In the genomic region with DNA sequence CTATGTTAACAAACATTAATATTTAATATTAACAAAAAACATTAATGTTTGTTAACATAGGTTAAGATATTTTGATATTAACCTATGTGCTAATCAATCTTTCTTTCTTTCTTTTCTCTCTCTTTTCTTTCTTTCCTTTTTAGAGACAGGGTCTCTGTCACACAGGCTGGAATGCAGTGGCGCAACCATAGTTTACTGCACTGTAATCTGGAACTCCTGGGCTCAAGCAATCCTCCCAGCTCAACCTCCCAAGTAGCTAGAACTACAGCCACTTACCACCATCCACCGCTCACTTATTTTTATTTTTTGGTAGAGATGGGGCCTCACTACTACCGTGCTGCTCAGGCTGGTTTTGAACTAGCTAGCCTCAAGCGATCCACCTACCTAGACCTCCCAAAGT, we compare ENCODE assay signal across 1 cellular context.
TF ChIP-seq lines count a peak whose summit lies in the region.

No MANE protein-coding gene starts in this region.

TF ChIP-seq in K562, 482 proteins besides CTCF, POLR2A, EP300 and RAD21 (continued from another document):
- TF ChIP-seq ETS2 (tag; IDR thresholded peaks at IDR 0.05; ENCODE audit: borderline replicate concordance, poor library complexity, severe bottlenecking) = no peak
- TF ChIP-seq PTRF (tag; IDR thresholded peaks at IDR 0.05) = no peak
- no peak for TF ChIP-seq HMG20B (CRISPR knock-in tag; IDR thresholded peaks at IDR 0.05)
- no peak for TF ChIP-seq CEBPG (CRISPR knock-in tag; IDR thresholded peaks at IDR 0.05)
- TF ChIP-seq CEBPG (tag; conservative IDR thresholded peaks at IDR 0.05 in 1 of 2, IDR thresholded peaks at IDR 0.05 in 1 of 2) = 0 out of 4 replicates have a peak, but pooled peaks of 1 of the 2 experiments have one; percentile 12
- TF ChIP-seq SMARCB1 (IDR thresholded peaks at IDR 0.05; ENCODE audit: insufficient read length, low read depth) = no peak
- TF ChIP-seq NFYB (IDR thresholded peaks at IDR 0.05; ENCODE audit: extremely low read depth, insufficient read length) = no peak
- no peak for TF ChIP-seq ATF1 (CRISPR knock-in tag; IDR thresholded peaks at IDR 0.05)
- no peak for TF ChIP-seq ATF1 (tag; IDR thresholded peaks at IDR 0.05)
- no peak for TF ChIP-seq ZBTB2 (IDR thresholded peaks at IDR 0.05)
- no peak for TF ChIP-seq HES1 (IDR thresholded peaks at IDR 0.05; ENCODE audit: low read depth)
- TF ChIP-seq TRIM28 (IDR thresholded peaks at IDR 0.05) = no peak
- TF ChIP-seq U2AF1 (optimal IDR thresholded peaks at IDR 0.05; ENCODE audit: low read depth, low read length) = peak; percentile 16
- no peak for TF ChIP-seq MBD2 (IDR thresholded peaks at IDR 0.05; ENCODE audit: borderline replicate concordance, low read depth)
- TF ChIP-seq TEAD1 (CRISPR knock-in tag; IDR thresholded peaks at IDR 0.05) = no peak
- no peak for TF ChIP-seq ZNF12 (CRISPR knock-in tag; IDR thresholded peaks at IDR 0.05)
- no peak for TF ChIP-seq GABPB2 (CRISPR knock-in tag; conservative IDR thresholded peaks at IDR 0.05)
